In the genomic region with DNA sequence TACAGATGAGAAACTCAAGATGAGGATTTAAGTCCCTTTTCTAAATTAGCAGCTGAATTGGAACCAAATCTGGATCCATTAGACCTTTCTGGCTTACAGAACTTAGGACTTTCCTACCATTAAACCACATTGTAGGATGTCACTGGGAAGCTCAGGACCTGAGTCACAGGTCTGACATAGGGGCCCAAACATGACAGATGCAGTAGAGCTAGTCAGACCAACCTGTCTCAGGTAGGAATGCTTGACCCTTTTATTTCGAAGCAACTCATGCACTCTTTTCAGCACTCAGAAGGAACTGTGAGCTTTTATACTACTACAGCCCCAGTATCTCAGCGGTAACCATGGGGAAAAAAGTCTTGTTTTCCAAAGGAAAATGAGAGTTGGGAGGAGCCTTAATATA, we compare ENCODE assay signal across 6 cellular contexts. TPM values are rescaled to one million over a fixed set of nuclear protein-coding genes. Genes with fewer than 3 reads are reported as not detected.
A peak's percentile ranks its signal among the peaks of the same experiment; 100 is the strongest.
DNase-seq lines count a peak whose midpoint lies in the region; ATAC-seq and TF ChIP-seq lines count a peak whose summit lies in the region.

No MANE protein-coding gene starts in this region.

- no TSS peak for BruUV-seq in HCT116 (replicated peaks; lab: Mats Ljungman, UMichigan)

- peaks cover 63% of the 10 kb centered on the region for H3K4me1 Mint-ChIP-seq in activated T-helper 2 cell treated with anti-CD3 and anti-CD28 coated beads, Interferon-gamma antibody, Interleukin-2, Interleukin-4, amounts not matched to agents 10 μg/mL and 5 μg/mL and 100 μg/mL, durations not matched to agents 14 hours and 24 hours and 36 hours (ENCODE audit: low read depth)
- H3K4me1 Mint-ChIP-seq in nephron: peaks cover 46% of the 10 kb centered on the region

- TF ChIP-seq CTCF in HCT116 (IDR thresholded peaks at IDR 0.05 in 2 of 3, conservative IDR thresholded peaks at IDR 0.05 in 1 of 3; ENCODE audit: borderline replicate concordance in 1 of 3, insufficient read depth in 1 of 3, low read depth in 2 of 3, low read length in 2 of 3): no peak
- TF ChIP-seq CTCF in nephron (IDR thresholded peaks at IDR 0.05; ENCODE audit: unreplicated experiment in 3 of 3): no peak

- no peaks in the 10 kb centered on the region for H3K27me3 Mint-ChIP-seq in activated T-helper 2 cell treated with anti-CD3 and anti-CD28 coated beads, Interferon-gamma antibody, Interleukin-2, Interleukin-4, amounts not matched to agents 10 μg/mL and 5 μg/mL and 100 μg/mL, durations not matched to agents 14 hours and 24 hours and 36 hours (ENCODE audit: low read depth)
- no peaks in the 10 kb centered on the region for H3K27me3 Mint-ChIP-seq in nephron (ENCODE audit: low read depth)

- CTCF ChIA-PET in HCT116 (lab: Charles Lee): interaction anchor here (0.9 to 2.2 kb wide), 4 partner anchors 9 to 177 kb away, joined by 3 to 17 read pairs (median 3); no protein-coding TSS in a partner anchor

- no peak for TF ChIP-seq RAD21 in HCT116 (IDR thresholded peaks at IDR 0.05; ENCODE audit: low read depth)

- no peaks in the 10 kb centered on the region for H3K9me3 ChIP-seq in HCT116 (ENCODE audit: control insufficient read depth in 1 of 2, insufficient read depth in 1 of 2, low read depth in 1 of 2, low read length in 2 of 2)

- H3K27me3 ChIP-seq in HCT116 (ENCODE audit: insufficient read depth, low read length): no peaks in the 10 kb centered on the region

- ATAC-seq in HCT116 (no peak), HG03432 (IDR thresholded peaks at IDR 0.05; ENCODE audit: unreplicated experiment) (no peak), GM19035 (IDR thresholded peaks at IDR 0.05; ENCODE audit: unreplicated experiment) (no peak)

- H3K79me2 ChIP-seq in HCT116 (ENCODE audit: insufficient read depth, low read length): peaks cover 26% of the 10 kb centered on the region

- peak overlapping the region; percentile 64 for H3K4me3 Mint-ChIP-seq in activated T-helper 2 cell treated with anti-CD3 and anti-CD28 coated beads, Interferon-gamma antibody, Interleukin-2, Interleukin-4, amounts not matched to agents 10 μg/mL and 5 μg/mL and 100 μg/mL, durations not matched to agents 14 hours and 24 hours and 36 hours (ENCODE audit: low read depth)
- peak overlapping the region; percentile 44 to 86 (median 80) for H3K4me3 Mint-ChIP-seq in nephron

- no peak for TF ChIP-seq POLR2A in HCT116 (IDR thresholded peaks at IDR 0.05; ENCODE audit: borderline replicate concordance, extremely low read depth, insufficient read depth, insufficient read length)

- no peak overlapping the region for H2AFZ ChIP-seq in HCT116 (ENCODE audit: low read depth, low read length, poor library complexity, severe bottlenecking)

- peaks cover 19 to 62% of the 10 kb centered on the region in 2 experiments for H3K4me1 ChIP-seq in HCT116 (ENCODE audit: control insufficient read depth in 1 of 2, insufficient read depth in 2 of 2, low read length in 2 of 2)

- H3K9ac ChIP-seq in HCT116 (ENCODE audit: low read length): peak overlapping the region; percentile 30; the same call in 1 of the 2 replicates

- H4K20me1 ChIP-seq in HCT116 (ENCODE audit: insufficient read depth): peaks cover 7% of the 10 kb centered on the region; the same call in 1 of the 2 replicates

- DNase-seq in HCT116 (ENCODE audit: low read depth, low spot score) (no peak), GM03348 (ENCODE audit: low spot score) (no peak)
- no peak for DNase-seq in activated T-helper 2 cell treated with anti-CD3 and anti-CD28 coated beads, Interferon-gamma antibody, Interleukin-2, Interleukin-4, amounts not matched to agents 10 μg/mL and 5 μg/mL and 100 μg/mL, durations not matched to agents 14 hours and 24 hours and 36 hours (ENCODE audit: low spot score)

- intact Hi-C loops in HCT116 (cut with micrococcal nuclease): loop anchor here (2.0 to 10.0 kb wide), 3 partner anchors 186 to 646 kb away; no protein-coding TSS in a partner anchor
- intact Hi-C loops in activated T-helper 2 cell treated with anti-CD3 and anti-CD28 coated beads, Interferon-gamma antibody, Interleukin-2, Interleukin-4, amounts not matched to agents 10 μg/mL and 5 μg/mL and 100 μg/mL, durations not matched to agents 14 hours and 24 hours and 36 hours (cut with micrococcal nuclease): loop anchor here (5.0 kb wide), 2 partner anchors 169 to 294 kb away; a partner anchor contains a TSS

- peak overlapping the region; percentile 92 for H3K4me2 ChIP-seq in HCT116 (ENCODE audit: low read length)

- H3K27ac ChIP-seq in HCT116 (ENCODE audit: low read depth, low read length): no peak overlapping the region; the same call in 1 of the 2 replicates

- H3K9me3 Mint-ChIP-seq in activated T-helper 2 cell treated with anti-CD3 and anti-CD28 coated beads, Interferon-gamma antibody, Interleukin-2, Interleukin-4, amounts not matched to agents 10 μg/mL and 5 μg/mL and 100 μg/mL, durations not matched to agents 14 hours and 24 hours and 36 hours: no peaks in the 10 kb centered on the region
- no peaks in the 10 kb centered on the region for H3K9me3 Mint-ChIP-seq in nephron

- RAD21 ChIA-PET in HCT116 (lab: Charles Lee; ENCODE audit: low non-redundant PET in 1 of 2, low total read pairs in 2 of 2, uncharacterized antibody in 2 of 2, unreplicated experiment in 2 of 2): no interaction called here

- H3K27ac Mint-ChIP-seq in activated T-helper 2 cell treated with anti-CD3 and anti-CD28 coated beads, Interferon-gamma antibody, Interleukin-2, Interleukin-4, amounts not matched to agents 10 μg/mL and 5 μg/mL and 100 μg/mL, durations not matched to agents 14 hours and 24 hours and 36 hours: peak overlapping the region; percentile 88
- peak overlapping the region; percentile 82 to 95 (median 91) for H3K27ac Mint-ChIP-seq in nephron

- POLR2A ChIA-PET in HCT116 (lab: Charles Lee): interaction anchor here (1.0 kb wide), 1 partner anchor 125 kb away, joined by 3 read pairs; a partner anchor contains a TSS

- H3K4me3 ChIP-seq in HCT116 (replicated peaks in 1 of 2; ENCODE audit: low read depth in 1 of 2, low read length in 2 of 2): no peak overlapping the region

- peaks cover 6 to 8% of the 10 kb centered on the region in 2 experiments; a peak in 2 of 4 replicates for H3K36me3 ChIP-seq in HCT116 (ENCODE audit: control insufficient read depth in 1 of 2, insufficient read depth in 2 of 2, low read length in 2 of 2)

- H3K36me3 Mint-ChIP-seq in activated T-helper 2 cell treated with anti-CD3 and anti-CD28 coated beads, Interferon-gamma antibody, Interleukin-2, Interleukin-4, amounts not matched to agents 10 μg/mL and 5 μg/mL and 100 μg/mL, durations not matched to agents 14 hours and 24 hours and 36 hours (ENCODE audit: low read depth): peaks cover 56% of the 10 kb centered on the region
- peaks cover 39% of the 10 kb centered on the region for H3K36me3 Mint-ChIP-seq in nephron (ENCODE audit: low read depth)

- H3K9me2 ChIP-seq in HCT116 (ENCODE audit: insufficient read depth): no peaks in the 10 kb centered on the region

TF ChIP-seq in HCT116, 20 proteins besides CTCF, POLR2A, EP300 and RAD21 (continues in another document):
- TF ChIP-seq, protein P1, sequence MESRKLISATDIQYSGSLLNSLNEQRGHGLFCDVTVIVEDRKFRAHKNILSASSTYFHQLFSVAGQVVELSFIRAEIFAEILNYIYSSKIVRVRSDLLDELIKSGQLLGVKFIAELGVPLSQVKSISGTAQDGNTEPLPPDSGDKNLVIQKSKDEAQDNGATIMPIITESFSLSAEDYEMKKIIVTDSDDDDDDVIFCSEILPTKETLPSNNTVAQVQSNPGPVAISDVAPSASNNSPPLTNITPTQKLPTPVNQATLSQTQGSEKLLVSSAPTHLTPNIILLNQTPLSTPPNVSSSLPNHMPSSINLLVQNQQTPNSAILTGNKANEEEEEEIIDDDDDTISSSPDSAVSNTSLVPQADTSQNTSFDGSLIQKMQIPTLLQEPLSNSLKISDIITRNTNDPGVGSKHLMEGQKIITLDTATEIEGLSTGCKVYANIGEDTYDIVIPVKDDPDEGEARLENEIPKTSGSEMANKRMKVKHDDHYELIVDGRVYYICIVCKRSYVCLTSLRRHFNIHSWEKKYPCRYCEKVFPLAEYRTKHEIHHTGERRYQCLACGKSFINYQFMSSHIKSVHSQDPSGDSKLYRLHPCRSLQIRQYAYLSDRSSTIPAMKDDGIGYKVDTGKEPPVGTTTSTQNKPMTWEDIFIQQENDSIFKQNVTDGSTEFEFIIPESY (IDR thresholded peaks at IDR 0.05; ENCODE audit: extremely low read depth, insufficient replicate concordance, low read length): no peak
- TF ChIP-seq JUND (IDR thresholded peaks at IDR 0.05) (no peak), EZH2phosphoT487 (IDR thresholded peaks at IDR 0.05; ENCODE audit: borderline replicate concordance) (no peak), EGR1 (IDR thresholded peaks at IDR 0.05; ENCODE audit: low read depth) (no peak), ZNF274 (IDR thresholded peaks at IDR 0.05; ENCODE audit: low read depth, low read length) (no peak), FOSL1 (IDR thresholded peaks at IDR 0.05; ENCODE audit: low read depth) (no peak)
- TF ChIP-seq, protein P2, sequence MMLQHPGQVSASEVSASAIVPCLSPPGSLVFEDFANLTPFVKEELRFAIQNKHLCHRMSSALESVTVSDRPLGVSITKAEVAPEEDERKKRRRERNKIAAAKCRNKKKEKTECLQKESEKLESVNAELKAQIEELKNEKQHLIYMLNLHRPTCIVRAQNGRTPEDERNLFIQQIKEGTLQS (IDR thresholded peaks at IDR 0.05): no peak

RNA-seq across cellular contexts. Expression of a gene that starts 2.5 kb away (rescaled TPM):
- total RNA-seq in HCT116 (2021; ENCODE audit: unreplicated experiment): 13.5 TPM
- 16.5 and 19.4 TPM in 2 replicates for polyA plus RNA-seq in HCT116 (2012)
- 17.7 and 19.0 TPM in 2 replicates for total RNA-seq in activated T-helper 2 cell treated with anti-CD3 and anti-CD28 coated beads, Interferon-gamma antibody, Interleukin-2, Interleukin-4, amounts not matched to agents 10 μg/mL and 5 μg/mL and 100 μg/mL, durations not matched to agents 14 hours and 24 hours and 36 hours

RNA-seq across cellular contexts. Expression of a gene that starts 2.6 kb away (rescaled TPM):
- total RNA-seq in HCT116 (2021; ENCODE audit: unreplicated experiment): 223 TPM
- 181 and 221 TPM in 2 replicates for polyA plus RNA-seq in HCT116 (2012)
- total RNA-seq in activated T-helper 2 cell treated with anti-CD3 and anti-CD28 coated beads, Interferon-gamma antibody, Interleukin-2, Interleukin-4, amounts not matched to agents 10 μg/mL and 5 μg/mL and 100 μg/mL, durations not matched to agents 14 hours and 24 hours and 36 hours: 223 and 229 TPM in 2 replicates

RNA-seq across cellular contexts. Expression of a gene that starts 10.7 kb away (rescaled TPM):
- 37.6 TPM for total RNA-seq in HCT116 (2021; ENCODE audit: unreplicated experiment)
- polyA plus RNA-seq in HCT116 (2012): 30.5 and 37.0 TPM in 2 replicates
- 12.8 and 13.9 TPM in 2 replicates for total RNA-seq in activated T-helper 2 cell treated with anti-CD3 and anti-CD28 coated beads, Interferon-gamma antibody, Interleukin-2, Interleukin-4, amounts not matched to agents 10 μg/mL and 5 μg/mL and 100 μg/mL, durations not matched to agents 14 hours and 24 hours and 36 hours

RNA-seq across cellular contexts. Expression of a gene that starts 50.5 kb away (rescaled TPM):
- total RNA-seq in HCT116 (2021; ENCODE audit: unreplicated experiment): 128 TPM
- polyA plus RNA-seq in HCT116 (2012): 233 and 234 TPM in 2 replicates
- total RNA-seq in activated T-helper 2 cell treated with anti-CD3 and anti-CD28 coated beads, Interferon-gamma antibody, Interleukin-2, Interleukin-4, amounts not matched to agents 10 μg/mL and 5 μg/mL and 100 μg/mL, durations not matched to agents 14 hours and 24 hours and 36 hours: 130 and 137 TPM in 2 replicates

RNA-seq across cellular contexts. Expression of a gene that starts 56.8 kb away (rescaled TPM):
- total RNA-seq in HCT116 (2021; ENCODE audit: unreplicated experiment): 9.4 TPM
- 12.3 and 12.9 TPM in 2 replicates for polyA plus RNA-seq in HCT116 (2012)
- 36.2 and 40.5 TPM in 2 replicates for total RNA-seq in activated T-helper 2 cell treated with anti-CD3 and anti-CD28 coated beads, Interferon-gamma antibody, Interleukin-2, Interleukin-4, amounts not matched to agents 10 μg/mL and 5 μg/mL and 100 μg/mL, durations not matched to agents 14 hours and 24 hours and 36 hours
